3 cellular contexts compared by ENCODE assay signal in the genomic region with DNA sequence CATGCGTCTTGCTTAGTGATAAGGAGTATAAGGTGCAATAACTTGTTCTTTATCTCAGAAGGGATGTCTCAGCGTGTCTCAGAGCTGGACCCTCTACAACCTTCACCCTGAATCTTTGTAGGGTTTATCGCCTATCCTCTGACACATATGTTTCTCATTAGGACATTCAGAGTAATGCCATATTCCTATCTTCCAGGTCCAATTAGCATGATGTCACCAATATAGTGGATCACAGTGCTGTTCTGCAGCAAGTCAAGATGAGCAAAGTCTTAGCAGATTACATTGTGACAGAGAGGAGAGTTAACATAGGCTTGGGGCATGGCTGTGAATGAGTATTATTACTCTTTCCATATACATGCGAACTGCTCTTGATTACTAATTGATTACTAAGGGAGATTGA.
TF ChIP-seq lines count a peak whose summit lies in the region.

No MANE protein-coding gene starts in this region.

TF ChIP-seq in HepG2, 621 proteins besides CTCF, POLR2A, EP300 and RAD21:
- TF ChIP-seq ATF7 (IDR thresholded peaks at IDR 0.05) (peak; percentile 78), ATF7 (CRISPR knock-in tag; IDR thresholded peaks at IDR 0.05) (no peak), SIX4 (CRISPR knock-in tag; IDR thresholded peaks at IDR 0.05) (no peak)

TF ChIP-seq in SK-N-SH, 30 proteins besides CTCF, POLR2A, EP300 and RAD21:
- no peak for TF ChIP-seq RXRA (IDR thresholded peaks at IDR 0.05; ENCODE audit: borderline replicate concordance, low read depth)
- TF ChIP-seq, protein P1, sequence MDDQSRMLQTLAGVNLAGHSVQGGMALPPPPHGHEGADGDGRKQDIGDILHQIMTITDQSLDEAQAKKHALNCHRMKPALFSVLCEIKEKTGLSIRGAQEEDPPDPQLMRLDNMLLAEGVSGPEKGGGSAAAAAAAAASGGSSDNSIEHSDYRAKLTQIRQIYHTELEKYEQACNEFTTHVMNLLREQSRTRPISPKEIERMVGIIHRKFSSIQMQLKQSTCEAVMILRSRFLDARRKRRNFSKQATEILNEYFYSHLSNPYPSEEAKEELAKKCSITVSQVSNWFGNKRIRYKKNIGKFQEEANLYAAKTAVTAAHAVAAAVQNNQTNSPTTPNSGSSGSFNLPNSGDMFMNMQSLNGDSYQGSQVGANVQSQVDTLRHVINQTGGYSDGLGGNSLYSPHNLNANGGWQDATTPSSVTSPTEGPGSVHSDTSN (IDR thresholded peaks at IDR 0.05), result no peak
- peak; percentile 24; the same call in 1 of the 2 replicates for TF ChIP-seq RCOR1 (IDR thresholded peaks at IDR 0.05; ENCODE audit: low read length)
- peak; percentile 58; the same call in 1 of the 2 replicates for TF ChIP-seq GATA2 (CRISPR knock-in tag; IDR thresholded peaks at IDR 0.05)
- TF ChIP-seq NFIC (IDR thresholded peaks at IDR 0.05; ENCODE audit: borderline replicate concordance), result no peak
- no peak for TF ChIP-seq FOXJ3 (CRISPR knock-in tag; IDR thresholded peaks at IDR 0.05)
- no peak for TF ChIP-seq FOXM1 (IDR thresholded peaks at IDR 0.05; ENCODE audit: low read depth)
- no peak for TF ChIP-seq RFX5 (IDR thresholded peaks at IDR 0.05; ENCODE audit: low read length)
- TF ChIP-seq CHD2 (IDR thresholded peaks at IDR 0.05; ENCODE audit: low read length, partially characterized antibody), result peak; percentile 25
- TF ChIP-seq MXI1 (IDR thresholded peaks at IDR 0.05; ENCODE audit: low read depth, low read length), result no peak
- no peak for TF ChIP-seq EZH2phosphoT487 (IDR thresholded peaks at IDR 0.05; ENCODE audit: borderline replicate concordance, low read depth)

TF ChIP-seq in GM12878, 131 proteins besides CTCF, POLR2A, EP300 and RAD21:
- TF ChIP-seq, protein P2, sequence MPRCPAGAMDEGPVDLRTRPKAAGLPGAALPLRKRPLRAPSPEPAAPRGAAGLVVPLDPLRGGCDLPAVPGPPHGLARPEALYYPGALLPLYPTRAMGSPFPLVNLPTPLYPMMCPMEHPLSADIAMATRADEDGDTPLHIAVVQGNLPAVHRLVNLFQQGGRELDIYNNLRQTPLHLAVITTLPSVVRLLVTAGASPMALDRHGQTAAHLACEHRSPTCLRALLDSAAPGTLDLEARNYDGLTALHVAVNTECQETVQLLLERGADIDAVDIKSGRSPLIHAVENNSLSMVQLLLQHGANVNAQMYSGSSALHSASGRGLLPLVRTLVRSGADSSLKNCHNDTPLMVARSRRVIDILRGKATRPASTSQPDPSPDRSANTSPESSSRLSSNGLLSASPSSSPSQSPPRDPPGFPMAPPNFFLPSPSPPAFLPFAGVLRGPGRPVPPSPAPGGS (IDR thresholded peaks at IDR 0.05; ENCODE audit: borderline replicate concordance, insufficient read depth, low read depth, low read length, poor library complexity, severe bottlenecking), result peak; percentile 25
- TF ChIP-seq, protein P3, sequence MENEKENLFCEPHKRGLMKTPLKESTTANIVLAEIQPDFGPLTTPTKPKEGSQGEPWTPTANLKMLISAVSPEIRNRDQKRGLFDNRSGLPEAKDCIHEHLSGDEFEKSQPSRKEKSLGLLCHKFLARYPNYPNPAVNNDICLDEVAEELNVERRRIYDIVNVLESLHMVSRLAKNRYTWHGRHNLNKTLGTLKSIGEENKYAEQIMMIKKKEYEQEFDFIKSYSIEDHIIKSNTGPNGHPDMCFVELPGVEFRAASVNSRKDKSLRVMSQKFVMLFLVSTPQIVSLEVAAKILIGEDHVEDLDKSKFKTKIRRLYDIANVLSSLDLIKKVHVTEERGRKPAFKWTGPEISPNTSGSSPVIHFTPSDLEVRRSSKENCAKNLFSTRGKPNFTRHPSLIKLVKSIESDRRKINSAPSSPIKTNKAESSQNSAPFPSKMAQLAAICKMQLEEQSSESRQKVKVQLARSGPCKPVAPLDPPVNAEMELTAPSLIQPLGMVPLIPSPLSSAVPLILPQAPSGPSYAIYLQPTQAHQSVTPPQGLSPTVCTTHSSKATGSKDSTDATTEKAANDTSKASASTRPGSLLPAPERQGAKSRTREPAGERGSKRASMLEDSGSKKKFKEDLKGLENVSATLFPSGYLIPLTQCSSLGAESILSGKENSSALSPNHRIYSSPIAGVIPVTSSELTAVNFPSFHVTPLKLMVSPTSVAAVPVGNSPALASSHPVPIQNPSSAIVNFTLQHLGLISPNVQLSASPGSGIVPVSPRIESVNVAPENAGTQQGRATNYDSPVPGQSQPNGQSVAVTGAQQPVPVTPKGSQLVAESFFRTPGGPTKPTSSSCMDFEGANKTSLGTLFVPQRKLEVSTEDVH (IDR thresholded peaks at IDR 0.05; ENCODE audit: low read depth, partially characterized antibody), result no peak
TF ChIP-seq in GM12878: peak in this region for 1.
